1 cellular context compared by ENCODE assay signal in genomic region chr9:70389642-70390266, GRCh38.
TF ChIP-seq lines count a peak whose summit lies in the region.

No MANE protein-coding gene starts in this region.

TF ChIP-seq in HepG2, 621 proteins besides CTCF, POLR2A, EP300 and RAD21:
- TF ChIP-seq MIER3 (CRISPR knock-in tag; IDR thresholded peaks at IDR 0.05; ENCODE audit: borderline replicate concordance) (no peak), JDP2 (CRISPR knock-in tag; IDR thresholded peaks at IDR 0.05; ENCODE audit: borderline replicate concordance) (no peak), MIER2 (CRISPR knock-in tag; IDR thresholded peaks at IDR 0.05) (peak; percentile 58; the same call in 1 of the 2 replicates), ZNF205 (CRISPR knock-in tag; IDR thresholded peaks at IDR 0.05) (no peak), ZNF556 (CRISPR knock-in tag; IDR thresholded peaks at IDR 0.05; ENCODE audit: borderline replicate concordance) (no peak), REST (IDR thresholded peaks at IDR 0.05; ENCODE audit: borderline replicate concordance in 1 of 2, low read depth in 1 of 2, low read length in 2 of 2) (peak; percentile 6 to 87), ZNF274 (CRISPR knock-in tag; IDR thresholded peaks at IDR 0.05) (no peak)
